In genomic region chr10:124164252-124164651, GRCh38 we compare ENCODE assay signal across 22 cellular contexts.
"Had no signal": no experiment of that assay in that cellular context is flagged by ENCODE, and none has a peak within 500 bp of the region (broad histone marks: within the 10 kb centered on the region; RNA-seq: fewer than 3 reads in every experiment).

No MANE protein-coding gene starts in this region.

- DNase-seq: activated B cell treated with CpG ODN at 0.5 μM for 24 hours; activated CD4-positive, alpha-beta T cell treated with anti-CD3 and anti-CD28 coated beads for 36 hours; activated CD4-positive, alpha-beta T cell treated with anti-CD3 and anti-CD28 coated beads, Interleukin-2, amount 50 U/mL, for 4 hours; activated effector memory CD4-positive, alpha-beta T cell treated with Interleukin-2 at 50 U/mL for 16 hours; activated naive CD4-positive, alpha-beta T cell treated with anti-CD3 and anti-CD28 coated beads for 36 hours; activated naive CD8-positive, alpha-beta T cell treated with anti-CD3 and anti-CD28 coated beads, Interleukin-2, amount 10 ng/mL, durations not matched to agents 7 days and 5 days; activated T-cell treated with anti-CD3 and anti-CD28 coated beads, Interleukin-2, amount 50 U/mL, for 48 hours; amniotic stem cell; effector CD4-positive, alpha-beta T cell; foreskin keratinocyte; glutamatergic neuron; immature natural killer cell; left lung; stimulated activated CD4-positive, alpha-beta T cell treated with anti-CD3 and anti-CD28 coated beads, Interleukin-4, amount 100 ng/mL, for 24 hours; stimulated activated naive CD4-positive, alpha-beta T cell treated with Interleukin-2 at 50 U/mL for 16 hours; T-cell; upper lobe of left lung had no signal

- H3K9me3 ChIP-seq: left lung, prostate gland, thoracic aorta, upper lobe of left lung had no signal

- H3K27ac ChIP-seq: coronary artery, foreskin keratinocyte, hepatocyte, left lung, prostate gland, upper lobe of left lung had no signal

- H3K27me3 ChIP-seq: hepatocyte, upper lobe of left lung had no signal

- H3K36me3 ChIP-seq: left lung, prostate gland, thoracic aorta, upper lobe of left lung had no signal

- H3K4me2 ChIP-seq: hepatocyte had no signal

- H3K4me1 ChIP-seq: foreskin keratinocyte, left lung, prostate gland, upper lobe of left lung had no signal

- ATAC-seq: activated CD4-positive, alpha-beta T cell treated with anti-CD3 and anti-CD28 coated beads for 36 hours; foreskin keratinocyte; left lung; T-cell had no signal

- H3K4me3 ChIP-seq: coronary artery, hepatocyte, left lung, lung, prostate gland, thoracic aorta, upper lobe of left lung had no signal

- H3K79me2 ChIP-seq: hepatocyte had no signal

- H2AFZ ChIP-seq: hepatocyte had no signal
